ENCODE assay signal across 10 cellular contexts in genomic region chr22:40953446-40953845, GRCh38. TPM values are rescaled to one million over a fixed set of nuclear protein-coding genes. Genes with fewer than 3 reads are reported as not detected.
DNase-seq lines count a peak whose midpoint lies in the region; ATAC-seq and TF ChIP-seq lines count a peak whose summit lies in the region.
"Had no signal": no experiment of that assay in that cellular context is flagged by ENCODE, and none has a peak within 500 bp of the region (broad histone marks: within the 10 kb centered on the region; RNA-seq: fewer than 3 reads in every experiment).

No MANE protein-coding gene starts in this region.

- H3K4me1 ChIP-seq in neural progenitor cell, result no peaks in the 10 kb centered on the region

- peaks cover 68% of the 10 kb centered on the region for H3K79me2 ChIP-seq in neural progenitor cell (ENCODE audit: low read depth)

- H4K20me1 ChIP-seq in neural progenitor cell (ENCODE audit: low read depth), result peaks cover under 1% of the 10 kb centered on the region

- H3K27ac ChIP-seq in neural progenitor cell, result no peak overlapping the region

- DNase-seq in EH (ENCODE audit: low read depth) (peak; percentile 53), MV-4-11 (lab: John Stamatoyannopoulos, UW) (peak; percentile 44), neural progenitor cell (ENCODE audit: low spot score) (no peak), Kasumi-1 (lab: John Stamatoyannopoulos, UW) (no peak), ureter (ENCODE audit: low spot score) (no peak)
- DNase-seq: esophagus squamous epithelium, NCI-H2081 treated with DMSO at 0.1 percent for 48 hours had no signal

- H3K27me3 Mint-ChIP-seq in brain (peaks cover 13% of the 10 kb centered on the region), neural progenitor cell (ENCODE audit: insufficient read depth, low read depth) (peaks cover 2% of the 10 kb centered on the region)

- H3K4me2 ChIP-seq in neural progenitor cell, result no peak overlapping the region

- H3K9me3 Mint-ChIP-seq in brain (peaks cover 0 to 4% (median 0%) of the 10 kb centered on the region in 5 experiments), neural progenitor cell (no peaks in the 10 kb centered on the region)
- H3K9me3 Mint-ChIP-seq: activated naive CD4-positive, alpha-beta T cell treated with anti-CD3 and anti-CD28 coated beads, Interleukin-2, amount 50 U/mL, for 72 hours had no signal

- H3K4me3 Mint-ChIP-seq in brain (peak overlapping the region; percentile 96 to 100 (median 99)), neural progenitor cell (peak overlapping the region; percentile 0)

- H3K27ac Mint-ChIP-seq in brain (peak overlapping the region; percentile 22 to 100 (median 100)), neural progenitor cell (peak overlapping the region; percentile 17)

- H3K4me3 ChIP-seq in neural progenitor cell, result no peak overlapping the region
- H3K4me3 ChIP-seq: esophagus squamous epithelium had no signal

- no peak for TF ChIP-seq CTCF in brain (conservative IDR thresholded peaks at IDR 0.05)
- no peak for TF ChIP-seq CTCF in neural progenitor cell (IDR thresholded peaks at IDR 0.05)

- no peaks in the 10 kb centered on the region for H3K27me3 ChIP-seq in neural progenitor cell
- H3K27me3 ChIP-seq: esophagus squamous epithelium had no signal

- peaks cover 2% of the 10 kb centered on the region for H3K36me3 ChIP-seq in neural progenitor cell

- no peaks in the 10 kb centered on the region for H3K9me3 ChIP-seq in neural progenitor cell (ENCODE audit: low read depth)
- H3K9me3 ChIP-seq: esophagus squamous epithelium had no signal

- no peak overlapping the region for H3K9ac ChIP-seq in neural progenitor cell

- H2AFZ ChIP-seq in neural progenitor cell (replicated peaks), result no peak overlapping the region

- no peak for ATAC-seq in GM19351 (IDR thresholded peaks at IDR 0.05; ENCODE audit: unreplicated experiment)
- ATAC-seq: activated naive CD4-positive, alpha-beta T cell treated with anti-CD3 and anti-CD28 coated beads, Interleukin-2, amount 50 U/mL, for 72 hours had no signal

- H3K36me3 Mint-ChIP-seq in brain (peaks cover 38% of the 10 kb centered on the region), neural progenitor cell (peaks cover 12% of the 10 kb centered on the region)

- H3F3A ChIP-seq in neural progenitor cell (ENCODE audit: low read depth), result peaks cover 9% of the 10 kb centered on the region

- H3K4me1 Mint-ChIP-seq in brain (peaks cover 41% of the 10 kb centered on the region), neural progenitor cell (peaks cover 17% of the 10 kb centered on the region)

RNA-seq across cellular contexts. Expression of gene RBX1, which starts 2.3 kb away (rescaled TPM):
- polyA plus RNA-seq in brain (ENCODE audit: insufficient read depth, low read depth, low replicate concordance), result 64.0 TPM
- total RNA-seq in neural progenitor cell (ENCODE audit: low replicate concordance) (77.8 and 117 TPM in 2 replicates), ureter (51.7 TPM)

Comparison
In these comparisons a context has a peak if more than half of its experiments do, and no peak if none do; other contexts are left out.
1. DNase-seq: peak in EH (single experiment) and MV-4-11 (single experiment); none in neural progenitor cell (single experiment), Kasumi-1 (0 of 2) and ureter (single experiment).